Comparison of ENCODE assay signal across 15 cellular contexts in the genomic region with DNA sequence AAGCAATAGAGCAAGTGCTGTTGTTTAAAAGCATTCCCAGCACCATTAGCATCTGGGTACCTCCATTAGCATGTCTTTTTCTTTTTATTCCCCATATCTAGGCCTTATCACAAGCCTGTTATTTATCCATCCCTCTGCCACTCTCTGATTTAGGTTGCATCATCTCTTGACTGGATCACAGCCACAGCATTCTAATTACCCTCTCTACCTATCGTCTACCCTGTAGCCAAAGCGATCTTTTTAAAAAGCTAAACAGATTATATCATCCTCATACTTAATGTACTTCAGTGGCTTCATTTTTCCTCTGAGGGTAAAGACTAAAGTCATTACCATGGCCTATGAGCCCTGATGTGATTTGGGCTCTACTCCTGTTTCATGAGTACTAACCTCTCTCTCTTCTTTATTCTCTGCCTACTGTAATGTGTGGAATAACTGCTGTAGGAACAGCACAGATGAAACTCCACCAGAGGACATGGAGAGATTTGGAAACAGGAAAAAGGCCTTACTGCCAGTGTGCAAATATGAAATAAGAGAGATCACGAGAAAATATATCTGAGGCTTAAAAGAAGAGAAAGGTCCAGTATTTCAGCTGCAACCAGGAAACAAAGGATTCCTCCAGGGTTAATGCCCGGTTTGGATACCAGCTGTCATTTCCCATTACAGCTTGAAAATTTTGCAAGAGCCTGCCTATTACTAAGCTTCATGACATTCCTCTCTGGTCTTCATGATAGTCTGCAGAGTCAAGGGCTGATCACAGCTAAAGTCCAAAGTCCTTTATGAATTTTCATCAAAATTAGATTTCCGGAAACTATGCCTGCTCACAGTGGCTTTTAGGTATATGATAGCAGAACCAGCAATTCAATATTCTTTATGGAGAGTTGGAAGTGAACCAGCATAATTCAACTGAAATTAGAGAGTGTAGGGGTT.
DNase-seq lines count a peak whose midpoint lies in the region; ATAC-seq and TF ChIP-seq lines count a peak whose summit lies in the region.
"Had no signal": no experiment of that assay in that cellular context is flagged by ENCODE, and none has a peak within 500 bp of the region (broad histone marks: within the 10 kb centered on the region; RNA-seq: fewer than 3 reads in every experiment).

No MANE protein-coding gene starts in this region.

- peak overlapping the region; percentile 67; the same call in 1 of the 2 replicates for H4K5ac ChIP-seq in IMR-90 (ENCODE audit: low read depth, low read length)

- H3K36me3 ChIP-seq in IMR-90 (ENCODE audit: control insufficient read depth, insufficient read depth, low read length) = no peaks in the 10 kb centered on the region

- peak overlapping the region; percentile 48; the same call in 1 of the 2 replicates for H3K4me2 ChIP-seq in IMR-90 (ENCODE audit: low read depth, low read length)

- H2BK20ac ChIP-seq in IMR-90 (ENCODE audit: low read depth, low read length) = peak overlapping the region; percentile 60

- H2BK120ac ChIP-seq in IMR-90 (ENCODE audit: low read depth, low read length) = peak overlapping the region; percentile 86

- peak overlapping the region; percentile 79 for H2BK5ac ChIP-seq in IMR-90 (ENCODE audit: low read depth, low read length, poor library complexity, severe bottlenecking)

- H3K4ac ChIP-seq in IMR-90 (ENCODE audit: low read depth, low read length) = peak overlapping the region; percentile 28; the same call in 1 of the 2 replicates

- H3K23ac ChIP-seq in IMR-90 (ENCODE audit: low read depth, low read length) = peak overlapping the region; percentile 36; the same call in 1 of the 2 replicates

- H3K4me1 ChIP-seq in IMR-90 (ENCODE audit: control insufficient read depth, insufficient read depth, low read length) = peaks cover 4% of the 10 kb centered on the region; the same call in 1 of the 2 replicates
- H3K4me1 ChIP-seq: parathyroid adenoma had no signal

- POLR2A ChIA-PET in IMR-90 (lab: Charles Lee; ENCODE audit: unreplicated experiment) = no interaction called here
- POLR2A ChIA-PET in activated CD8-positive, alpha-beta T cell treated with anti-CD3 and anti-CD28 coated beads for 36 hours (lab: Charles Lee) = no interaction called here

- H3K27ac ChIP-seq in IMR-90 (ENCODE audit: insufficient read depth, low read length) = peak overlapping the region; percentile 61
- H3K27ac ChIP-seq: parathyroid adenoma had no signal

- H3K9ac ChIP-seq in IMR-90 (ENCODE audit: low read depth, low read length) = peak overlapping the region; percentile 27; the same call in 1 of the 2 replicates
- H3K9ac ChIP-seq: parathyroid adenoma had no signal

- H3K36me3 Mint-ChIP-seq in activated CD8-positive, alpha-beta T cell treated with anti-CD3 and anti-CD28 coated beads for 36 hours (ENCODE audit: low read depth) = no peaks in the 10 kb centered on the region
- no peaks in the 10 kb centered on the region for H3K36me3 Mint-ChIP-seq in activated CD4-positive, alpha-beta T cell treated with anti-CD3 and anti-CD28 coated beads, Interleukin-2, amount 10 ng/mL, durations not matched to agents 24 days and 14 days (ENCODE audit: low read depth)
- H3K36me3 Mint-ChIP-seq: immature natural killer cell had no signal

- H3K4me3 ChIP-seq in IMR-90 (ENCODE audit: insufficient read depth, low read depth, low read length) = no peak overlapping the region
- no peak overlapping the region for H3K4me3 ChIP-seq in astrocyte of the spinal cord (ENCODE audit: low read depth, low read length)

- no peak overlapping the region for H3K4me3 Mint-ChIP-seq in activated CD8-positive, alpha-beta T cell treated with anti-CD3 and anti-CD28 coated beads for 36 hours
- no peak overlapping the region for H3K4me3 Mint-ChIP-seq in activated CD4-positive, alpha-beta T cell treated with anti-CD3 and anti-CD28 coated beads, Interleukin-2, amount 10 ng/mL, durations not matched to agents 24 days and 14 days
- H3K4me3 Mint-ChIP-seq: immature natural killer cell had no signal

- peak overlapping the region; percentile 30 for H3K14ac ChIP-seq in IMR-90 (replicated peaks; ENCODE audit: low read depth, low read length)

- WGBS in IMR-90 (ENCODE audit: extremely low coverage in 2 of 2, insufficient read length in 1 of 2), 2 experiments = no CpG with 5 or more reads among the region's 5 CpGs

- no peak for TF ChIP-seq RAD21 in IMR-90 (IDR thresholded peaks at IDR 0.05; ENCODE audit: low read length)

- TF ChIP-seq POLR2A in IMR-90 (IDR thresholded peaks at IDR 0.05; ENCODE audit: low read depth, low read length) = no peak

- TF ChIP-seq CTCF in IMR-90 (conservative IDR thresholded peaks at IDR 0.05; ENCODE audit: low read depth, low read length) (no peak), astrocyte of the spinal cord (IDR thresholded peaks at IDR 0.05; ENCODE audit: low read depth, low read length) (no peak)
- no peak for TF ChIP-seq CTCF in activated CD8-positive, alpha-beta T cell treated with anti-CD3 and anti-CD28 coated beads for 36 hours (IDR thresholded peaks at IDR 0.05)

- intact Hi-C loops in IMR-90 (cut with micrococcal nuclease) = no loop called here
- intact Hi-C loops in activated CD8-positive, alpha-beta T cell treated with anti-CD3 and anti-CD28 coated beads for 36 hours (cut with micrococcal nuclease) = no loop called here
- intact Hi-C loops in activated CD4-positive, alpha-beta T cell treated with anti-CD3 and anti-CD28 coated beads, Interleukin-2, amount 10 ng/mL, durations not matched to agents 24 days and 14 days (cut with micrococcal nuclease) = no loop called here

- H3K9me1 ChIP-seq in IMR-90 (ENCODE audit: insufficient read depth, low read length) = no peaks in the 10 kb centered on the region

- peak; percentile 5 for DNase-seq in A172 (ENCODE audit: low spot score)
- peak; percentile 57 for DNase-seq in IMR-90
- peak; percentile 46 for DNase-seq in astrocyte of the spinal cord (ENCODE audit: low read depth, low spot score)
- peak; percentile 59 for DNase-seq in hepatic stellate cell (ENCODE audit: low spot score)
- DNase-seq in activated CD8-positive, alpha-beta T cell treated with anti-CD3 and anti-CD28 coated beads for 36 hours = no peak
- no peak for DNase-seq in iPS-NIHi7 (ENCODE audit: extremely low spot score)
- no peak for DNase-seq in activated CD4-positive, alpha-beta T cell treated with anti-CD3 and anti-CD28 coated beads, Interleukin-2, amount 10 ng/mL, durations not matched to agents 24 days and 14 days
- no peak for DNase-seq in mucosa of gallbladder (ENCODE audit: low spot score)
- DNase-seq: effector CD8-positive, alpha-beta T cell; immature natural killer cell; stimulated activated CD4-positive, alpha-beta T cell treated with anti-CD3 and anti-CD28 coated beads, Interleukin-4, amount 100 ng/mL, for 4 hours; substantia nigra had no signal

- peak overlapping the region; percentile 50 to 75; a peak in 2 of 4 replicates for H4K8ac ChIP-seq in IMR-90 (ENCODE audit: low read depth in 2 of 2, low read length in 2 of 2)

- dilution Hi-C loops in IMR-90 (cut with HindIII; ENCODE audit: low sequenced_read_pairs, unreplicated experiment) = no loop called here

- peaks cover 2% of the 10 kb centered on the region; the same call in 1 of the 2 replicates for H3K9me3 ChIP-seq in IMR-90 (ENCODE audit: control insufficient read depth, insufficient read depth, low read length)

- H2AK9ac ChIP-seq in IMR-90 (replicated peaks; ENCODE audit: low read depth, low read length, poor library complexity) = no peak overlapping the region

- in situ Hi-C loops in IMR-90 (cut with MboI; ENCODE audit: low sequenced_read_pairs) = no loop called here
- in situ Hi-C loops in astrocyte of the spinal cord (cut with HindIII; ENCODE audit: low sequenced_read_pairs) = no loop called here

- peak overlapping the region; percentile 71; the same call in 1 of the 2 replicates for H3K18ac ChIP-seq in IMR-90 (ENCODE audit: low read depth, low read length)

- H4K91ac ChIP-seq in IMR-90 (ENCODE audit: insufficient read depth, low read depth, low read length) = peak overlapping the region; percentile 68

- H2AFZ ChIP-seq in IMR-90 (replicated peaks; ENCODE audit: low read length, poor library complexity) = no peak overlapping the region
- H2AFZ ChIP-seq: parathyroid adenoma had no signal

- H3K27me3 Mint-ChIP-seq in activated CD8-positive, alpha-beta T cell treated with anti-CD3 and anti-CD28 coated beads for 36 hours = no peaks in the 10 kb centered on the region
- no peaks in the 10 kb centered on the region for H3K27me3 Mint-ChIP-seq in activated CD4-positive, alpha-beta T cell treated with anti-CD3 and anti-CD28 coated beads, Interleukin-2, amount 10 ng/mL, durations not matched to agents 24 days and 14 days

- peaks cover 2% of the 10 kb centered on the region for H3K9me3 Mint-ChIP-seq in activated CD8-positive, alpha-beta T cell treated with anti-CD3 and anti-CD28 coated beads for 36 hours
- H3K9me3 Mint-ChIP-seq in activated CD4-positive, alpha-beta T cell treated with anti-CD3 and anti-CD28 coated beads, Interleukin-2, amount 10 ng/mL, durations not matched to agents 24 days and 14 days = no peaks in the 10 kb centered on the region

- H4K20me1 ChIP-seq in IMR-90 (ENCODE audit: insufficient read depth, low read length) = no peaks in the 10 kb centered on the region

- peak; percentile 67 for ATAC-seq in IMR-90 (ENCODE audit: low read depth)
- no peak for ATAC-seq in activated CD8-positive, alpha-beta T cell treated with anti-CD3 and anti-CD28 coated beads for 36 hours
- ATAC-seq: HCT116 had no signal

- CTCF ChIA-PET in IMR-90 (lab: Yijun Ruan, JAX) = interaction anchor here (1.4 to 1.9 kb wide), 2 partner anchors 8 to 207 kb away, joined by 4 to 5 read pairs; no protein-coding TSS in a partner anchor
- CTCF ChIA-PET in activated CD8-positive, alpha-beta T cell treated with anti-CD3 and anti-CD28 coated beads for 36 hours (lab: Charles Lee) = no interaction called here

- H3K79me1 ChIP-seq in IMR-90 (ENCODE audit: low read depth in 1 of 2, low read length in 2 of 2) = no peaks in the 10 kb centered on the region

- BruUV-seq in IMR-90 (replicated peaks; lab: Mats Ljungman, UMichigan) = no TSS peak

- H3K4me1 Mint-ChIP-seq in activated CD8-positive, alpha-beta T cell treated with anti-CD3 and anti-CD28 coated beads for 36 hours (ENCODE audit: low read depth) = no peaks in the 10 kb centered on the region
- H3K4me1 Mint-ChIP-seq in activated CD4-positive, alpha-beta T cell treated with anti-CD3 and anti-CD28 coated beads, Interleukin-2, amount 10 ng/mL, durations not matched to agents 24 days and 14 days = no peaks in the 10 kb centered on the region
- H3K4me1 Mint-ChIP-seq: immature natural killer cell had no signal

- H2BK15ac ChIP-seq in IMR-90 (ENCODE audit: low read depth, low read length) = peak overlapping the region; percentile 61

- H3K56ac ChIP-seq in IMR-90 (ENCODE audit: extremely low read depth, insufficient read depth, low read length) = peak overlapping the region; percentile 42; the same call in 1 of the 2 replicates

- H2AK5ac ChIP-seq in IMR-90 (ENCODE audit: low read depth, low read length) = peak overlapping the region; percentile 68

- no peaks in the 10 kb centered on the region for H3K27me3 ChIP-seq in IMR-90 (ENCODE audit: control insufficient read depth, insufficient read depth, low read length)

- no peak overlapping the region for H3K27ac Mint-ChIP-seq in activated CD8-positive, alpha-beta T cell treated with anti-CD3 and anti-CD28 coated beads for 36 hours
- no peak overlapping the region for H3K27ac Mint-ChIP-seq in activated CD4-positive, alpha-beta T cell treated with anti-CD3 and anti-CD28 coated beads, Interleukin-2, amount 10 ng/mL, durations not matched to agents 24 days and 14 days
- H3K27ac Mint-ChIP-seq: activated T-helper 2 cell treated with anti-CD3 and anti-CD28 coated beads, Interferon-gamma antibody, Interleukin-2, Interleukin-4, amounts not matched to agents 10 μg/mL and 5 μg/mL and 100 μg/mL, durations not matched to agents 14 hours and 24 hours and 36 hours; immature natural killer cell had no signal

Comparison
In these comparisons a context has a peak if more than half of its experiments do, and no peak if none do; other contexts are left out.
1. DNase-seq: peak in A172 (single experiment), IMR-90 (single experiment), astrocyte of the spinal cord (single experiment) and hepatic stellate cell (single experiment); none in activated CD8-positive, alpha-beta T cell treated with anti-CD3 and anti-CD28 coated beads for 36 hours (single experiment), iPS-NIHi7 (single experiment), activated CD4-positive, alpha-beta T cell treated with anti-CD3 and anti-CD28 coated beads, Interleukin-2, amount 10 ng/mL, durations not matched to agents 24 days and 14 days (single experiment) and mucosa of gallbladder (single experiment).